ENCODE assay signal across 25 cellular contexts in genomic region chrX:12426420-12426819, GRCh38.
"Had no signal": no experiment of that assay in that cellular context is flagged by ENCODE, and none has a peak within 500 bp of the region (broad histone marks: within the 10 kb centered on the region; RNA-seq: fewer than 3 reads in every experiment).

No MANE protein-coding gene starts in this region.

- H3K36me3 ChIP-seq: stomach, suprapubic skin, thoracic aorta, thyroid gland, tibial artery, tibial nerve, transverse colon, upper lobe of left lung, upper lobe of right lung, uterus, vagina had no signal

- H3K27me3 ChIP-seq: stomach, suprapubic skin, testis, thyroid gland, tibial artery, tibial nerve, transverse colon, upper lobe of left lung, upper lobe of right lung, uterus, vagina had no signal

- H3K4me1 ChIP-seq: stomach, suprapubic skin, testis, thyroid gland, tibial artery, tibial nerve, transverse colon, upper lobe of left lung, upper lobe of right lung, uterus, vagina had no signal

- H3K4me3 ChIP-seq: stomach, suprapubic skin, testis, thoracic aorta, thyroid gland, tibial artery, tibial nerve, transverse colon, upper lobe of left lung, upper lobe of right lung, uterus, vagina had no signal

- H3K9me3 ChIP-seq: stomach, suprapubic skin, testis, thoracic aorta, thyroid gland, tibial artery, tibial nerve, transverse colon, upper lobe of left lung, upper lobe of right lung, uterus, vagina had no signal

- FAIRE-seq: urothelium cell line had no signal

- DNase-seq: stimulated activated CD4-positive, alpha-beta T cell treated with anti-CD3 and anti-CD28 coated beads, Interleukin-2, amount 100 ng/mL, for 48 hours; stimulated activated CD4-positive, alpha-beta T cell treated with anti-CD3 and anti-CD28 coated beads, Interleukin-4, amount 100 ng/mL, for 1 hour; stimulated activated CD4-positive, alpha-beta T cell treated with anti-CD3 and anti-CD28 coated beads, Interleukin-4, amount 100 ng/mL, for 24 hours; stimulated activated CD4-positive, alpha-beta T cell treated with anti-CD3 and anti-CD28 coated beads, Interleukin-4, amount 100 ng/mL, for 4 hours; stimulated activated CD8-positive, alpha-beta memory T cell treated with anti-CD3 and anti-CD28 coated beads, Interleukin-4, amount 100 ng/mL, for 48 hours; stimulated activated naive B cell treated with anti-CD40 and anti-IgM and Interleukin-4, amounts not matched to agents 10 μg/mL and 1 μg/mL and 100 μg/mL, for 72 hours; stimulated activated naive CD4-positive, alpha-beta T cell; stimulated activated naive CD4-positive, alpha-beta T cell treated with Interleukin-2 at 50 U/mL for 16 hours; stimulated activated naive CD8-positive, alpha-beta T cell treated with anti-CD3 and anti-CD28 coated beads, Interleukin-15, amount 100 ng/mL, for 72 hours; stimulated activated naive CD8-positive, alpha-beta T cell treated with anti-CD3 and anti-CD28 coated beads, Interleukin-15, Interleukin-2, amounts not matched to agents 100 U/mL and 50 U/mL, for 24 hours; stomach; substantia nigra; testis; thyroid gland; tibial artery; transverse colon; trophoblast cell; upper lobe of left lung; upper lobe of right lung; uterus had no signal

- H3K27ac ChIP-seq: stomach, suprapubic skin, testis, thoracic aorta, thyroid gland, tibial artery, tibial nerve, transverse colon, upper lobe of left lung, upper lobe of right lung, uterus, vagina had no signal
